ENCODE assay signal across 10 cellular contexts in genomic region chr2:200585340-200585729, GRCh38. TPM values are rescaled to one million over a fixed set of nuclear protein-coding genes. Genes with fewer than 3 reads are reported as not detected.
A peak's percentile ranks its signal among the peaks of the same experiment; 100 is the strongest.
DNase-seq lines count a peak whose midpoint lies in the region; ATAC-seq and TF ChIP-seq lines count a peak whose summit lies in the region.
"Had no signal": no experiment of that assay in that cellular context is flagged by ENCODE, and none has a peak within 500 bp of the region (broad histone marks: within the 10 kb centered on the region; RNA-seq: fewer than 3 reads in every experiment).

No MANE protein-coding gene starts in this region.

- H3K9me3 ChIP-seq in duodenal mucosa (ENCODE audit: control insufficient read depth in 1 of 2, low read length in 2 of 2) (no peaks in the 10 kb centered on the region), muscle layer of duodenum (ENCODE audit: control insufficient read depth in 1 of 2, low read length in 2 of 2) (no peaks in the 10 kb centered on the region), upper lobe of right lung (no peaks in the 10 kb centered on the region)
- H3K9me3 ChIP-seq: Caco-2 had no signal

- peaks cover 6% of the 10 kb centered on the region for H3K27me3 Mint-ChIP-seq in activated naive CD4-positive, alpha-beta T cell treated with anti-CD3 and anti-CD28 coated beads, Interleukin-2, amount 50 U/mL, for 24 hours

- H3K4me3 Mint-ChIP-seq in activated naive CD4-positive, alpha-beta T cell treated with anti-CD3 and anti-CD28 coated beads, Interleukin-2, amount 50 U/mL, for 24 hours: peak overlapping the region; percentile 86

- H3K27me3 ChIP-seq in duodenal mucosa (ENCODE audit: control insufficient read depth in 1 of 2, insufficient read depth in 2 of 2, low read length in 2 of 2): no peaks in the 10 kb centered on the region
- no peaks in the 10 kb centered on the region for H3K27me3 ChIP-seq in muscle layer of duodenum (ENCODE audit: low read depth, low read length)
- H3K27me3 ChIP-seq in upper lobe of right lung: peaks cover 7% of the 10 kb centered on the region
- H3K27me3 ChIP-seq: foreskin keratinocyte had no signal

- H3K27ac Mint-ChIP-seq in activated naive CD4-positive, alpha-beta T cell treated with anti-CD3 and anti-CD28 coated beads, Interleukin-2, amount 50 U/mL, for 24 hours: no peak overlapping the region

- H3K27ac ChIP-seq in duodenal mucosa (ENCODE audit: low read depth, low read length): no peak overlapping the region
- H3K27ac ChIP-seq in muscle layer of duodenum (ENCODE audit: low read length): no peak overlapping the region
- H3K27ac ChIP-seq in upper lobe of right lung: no peak overlapping the region
- H3K27ac ChIP-seq: foreskin keratinocyte had no signal

- no peaks in the 10 kb centered on the region for H3K9me3 Mint-ChIP-seq in activated naive CD4-positive, alpha-beta T cell treated with anti-CD3 and anti-CD28 coated beads, Interleukin-2, amount 50 U/mL, for 24 hours

- peaks cover 2% of the 10 kb centered on the region for H3K36me3 Mint-ChIP-seq in activated naive CD4-positive, alpha-beta T cell treated with anti-CD3 and anti-CD28 coated beads, Interleukin-2, amount 50 U/mL, for 24 hours

- no peaks in the 10 kb centered on the region for H3K36me3 ChIP-seq in duodenal mucosa (ENCODE audit: control insufficient read depth in 1 of 2, insufficient read depth in 2 of 2, low read length in 2 of 2)
- H3K36me3 ChIP-seq in muscle layer of duodenum (ENCODE audit: control insufficient read depth in 1 of 2, insufficient read depth in 2 of 2, low read length in 2 of 2): no peaks in the 10 kb centered on the region
- H3K36me3 ChIP-seq in upper lobe of right lung: no peaks in the 10 kb centered on the region

- no peak for ATAC-seq in upper lobe of right lung
- ATAC-seq in HG02588 (IDR thresholded peaks at IDR 0.05; ENCODE audit: unreplicated experiment): no peak
- no peak for ATAC-seq in left colon

- no peak for TF ChIP-seq CTCF in upper lobe of right lung (IDR thresholded peaks at IDR 0.05)

- H3K9ac ChIP-seq in duodenal mucosa (ENCODE audit: low read depth in 1 of 2, low read length in 2 of 2): peak overlapping the region in 1 of 2 donors; percentile 27

- H3K4me3 ChIP-seq in duodenal mucosa (ENCODE audit: low read depth in 1 of 2, low read length in 2 of 2) (peak overlapping the region; percentile 68 to 73), muscle layer of duodenum (ENCODE audit: low read depth in 1 of 2, low read length in 2 of 2) (peak overlapping the region; percentile 73 to 77), upper lobe of right lung (peak overlapping the region; percentile 61)

- H3K4me1 ChIP-seq in duodenal mucosa (ENCODE audit: control insufficient read depth in 1 of 2, insufficient read depth in 2 of 2, low read length in 2 of 2) (peaks cover 5 to 7% of the 10 kb centered on the region in 2 donors), muscle layer of duodenum (ENCODE audit: control insufficient read depth in 1 of 2, insufficient read depth in 2 of 2, low read length in 2 of 2) (no peaks in the 10 kb centered on the region), upper lobe of right lung (peaks cover 3% of the 10 kb centered on the region)

- intact Hi-C loops in upper lobe of right lung (cut with DNase I) (no loop called here), left colon (cut with DNase I, micrococcal nuclease) (no loop called here)

- DNase-seq in activated naive CD4-positive, alpha-beta T cell treated with Interleukin-2 at 50 U/mL for 16 hours: no peak
- no peak for DNase-seq in upper lobe of right lung
- DNase-seq in NCI-H446 treated with DMSO at 0.1 percent for 48 hours (lab: John Stamatoyannopoulos, UW): no peak
- no peak for DNase-seq in left colon
- DNase-seq: Caco-2 had no signal

- peaks cover 12% of the 10 kb centered on the region for H3K4me1 Mint-ChIP-seq in activated naive CD4-positive, alpha-beta T cell treated with anti-CD3 and anti-CD28 coated beads, Interleukin-2, amount 50 U/mL, for 24 hours

RNA-seq across cellular contexts. Expression of gene AOX1, which starts 0.5 kb away (rescaled TPM):
- 24.3 TPM for total RNA-seq in upper lobe of right lung
- total RNA-seq in left colon: 1 to 10 TPM; 5.7 to 8.7 TPM

RNA-seq across cellular contexts. Expression of gene SGO2, which starts 59.3 kb away (rescaled TPM):
- total RNA-seq in upper lobe of right lung (2.1 TPM), left colon (1 to 10 TPM; 2.6 to 3.9 TPM)
